ENCODE assay signal across 17 cellular contexts in the genomic region with DNA sequence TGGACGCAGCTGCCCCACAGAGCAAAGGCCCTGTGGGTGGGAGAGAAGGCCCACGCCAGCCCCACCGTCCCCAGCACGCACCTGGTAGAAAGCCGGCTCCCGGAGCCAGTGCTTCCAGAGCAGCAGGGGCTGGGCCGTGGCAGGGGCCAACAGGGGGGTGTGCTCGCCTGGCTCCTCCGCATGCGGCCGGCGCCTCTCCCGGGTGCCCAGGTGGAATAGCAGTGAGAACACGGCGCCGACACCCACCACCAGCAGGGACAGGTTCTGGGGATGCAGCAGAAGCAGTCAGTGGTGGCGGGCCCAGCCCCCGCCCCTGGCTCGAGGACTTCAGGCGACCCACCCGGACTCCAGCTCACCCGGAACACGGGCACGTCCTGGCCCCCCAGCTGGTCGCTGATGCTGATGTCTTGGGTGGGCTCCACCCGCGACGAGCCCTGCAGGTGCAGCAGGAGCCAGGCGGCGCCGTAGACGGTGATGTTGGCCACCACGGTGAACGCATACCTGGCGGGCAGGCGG. TPM values are rescaled to one million over a fixed set of nuclear protein-coding genes. Genes with fewer than 3 reads are reported as not detected.
DNase-seq lines count a peak whose midpoint lies in the region; ATAC-seq, FAIRE-seq and TF ChIP-seq lines count a peak whose summit lies in the region.
"Had no signal": no experiment of that assay in that cellular context is flagged by ENCODE, and none has a peak within 500 bp of the region (broad histone marks: within the 10 kb centered on the region; RNA-seq: fewer than 3 reads in every experiment).

No MANE protein-coding gene starts in this region.

- 94% methylated on average over 25 of the region's 36 CpGs for WGBS in K562 (ENCODE audit: insufficient coverage, low coverage, missing lambda C conversion rate)
- WGBS in neuronal stem cell (ENCODE audit: extremely low coverage in 2 of 2, insufficient read length in 2 of 2, insufficient replicate concordance in 1 of 2), 2 donors, result no CpG with 5 or more reads among the region's 36 CpGs

- H3K27ac Mint-ChIP-seq in HFFc6, result no peak overlapping the region
- no peak overlapping the region for H3K27ac Mint-ChIP-seq in endothelial cell (ENCODE audit: unreplicated experiment)
- no peak overlapping the region for H3K27ac Mint-ChIP-seq in mesothelial cell of epicardium

- peak overlapping the region; percentile 55 for H3K23ac ChIP-seq in neuronal stem cell (ENCODE audit: low read depth, low read length, poor library complexity)

- H3K9me1 ChIP-seq in K562 (ENCODE audit: control insufficient read depth, insufficient read depth, low read length), result no peaks in the 10 kb centered on the region

- intact Hi-C loops in K562 (cut with micrococcal nuclease), result loop anchor here (10.0 kb wide), 1 partner anchor 57 kb away; a partner anchor contains a TSS

- no peaks in the 10 kb centered on the region for H3K4me1 Mint-ChIP-seq in HFFc6 (ENCODE audit: low read depth)
- H3K4me1 Mint-ChIP-seq in endothelial cell (ENCODE audit: unreplicated experiment), result peaks cover 4% of the 10 kb centered on the region
- H3K4me1 Mint-ChIP-seq in mesothelial cell of epicardium, result no peaks in the 10 kb centered on the region

- H3K79me2 ChIP-seq in K562 (ENCODE audit: control insufficient read depth, insufficient read depth, low read length), result peaks cover 4% of the 10 kb centered on the region

- H2AFZ ChIP-seq in K562 (ENCODE audit: low read depth, low read length) (no peak overlapping the region), neuronal stem cell (ENCODE audit: low read length) (no peak overlapping the region)

- peaks cover 5% of the 10 kb centered on the region; the same call in 1 of the 2 replicates for H4K20me1 ChIP-seq in K562 (replicated peaks; ENCODE audit: control insufficient read depth, insufficient read depth, low read length)

- no peaks in the 10 kb centered on the region for H3K27me3 ChIP-seq in K562 (ENCODE audit: control insufficient read depth in 2 of 2, insufficient read depth in 2 of 2, low read length in 2 of 2)
- no peaks in the 10 kb centered on the region for H3K27me3 ChIP-seq in neuronal stem cell (ENCODE audit: control insufficient read depth in 3 of 3, insufficient read depth in 3 of 3, low read depth in 1 of 3, low read length in 3 of 3)
- H3K27me3 ChIP-seq: BE2C had no signal

- no peak overlapping the region for H3K18ac ChIP-seq in neuronal stem cell (ENCODE audit: low read length)

- H2BK5ac ChIP-seq in neuronal stem cell (ENCODE audit: low read length), result no peak overlapping the region

- no peak overlapping the region for H4K91ac ChIP-seq in neuronal stem cell (ENCODE audit: low read depth, low read length, poor library complexity)

- H3K9me3 Mint-ChIP-seq in HFFc6, result no peaks in the 10 kb centered on the region
- no peaks in the 10 kb centered on the region for H3K9me3 Mint-ChIP-seq in endothelial cell (ENCODE audit: unreplicated experiment)
- no peaks in the 10 kb centered on the region for H3K9me3 Mint-ChIP-seq in mesothelial cell of epicardium

- in situ Hi-C loops in K562 (cut with MboI), result no loop called here

- TF ChIP-seq EP300 in K562 (IDR thresholded peaks at IDR 0.05; ENCODE audit: low read length), result no peak

- H3K36me3 Mint-ChIP-seq in HFFc6 (ENCODE audit: low read depth), result peaks cover 4% of the 10 kb centered on the region; the same call in 1 of the 2 replicates
- peaks cover 5% of the 10 kb centered on the region for H3K36me3 Mint-ChIP-seq in endothelial cell (ENCODE audit: low read depth, unreplicated experiment)
- H3K36me3 Mint-ChIP-seq in mesothelial cell of epicardium, result peaks cover 2% of the 10 kb centered on the region

- TF ChIP-seq CTCF in C4-2B (conservative IDR thresholded peaks at IDR 0.05), result peak; percentile 64
- peak; percentile 66 for TF ChIP-seq CTCF in HFFc6 (IDR thresholded peaks at IDR 0.05)
- no peak; a peak in 1 of 6 replicates for TF ChIP-seq CTCF in K562 (IDR thresholded peaks at IDR 0.05 in 2 of 3, conservative IDR thresholded peaks at IDR 0.05 in 1 of 3; ENCODE audit: insufficient read depth in 2 of 3, low read depth in 1 of 3, low read length in 3 of 3)
- TF ChIP-seq CTCF in endothelial cell (IDR thresholded peaks at IDR 0.05; ENCODE audit: unreplicated experiment), result no peak
- no peak for TF ChIP-seq CTCF in mesothelial cell of epicardium (IDR thresholded peaks at IDR 0.05; ENCODE audit: unreplicated experiment)

- DNase-seq in HFFc6, result no peak
- no peak for DNase-seq in K562 (ENCODE audit: extremely low read depth in 1 of 4, low spot score in 3 of 4)
- DNase-seq in neuronal stem cell (ENCODE audit: low spot score), result no peak
- no peak for DNase-seq in endothelial cell (ENCODE audit: low spot score)
- DNase-seq in stimulated activated CD4-positive, alpha-beta T cell treated with anti-CD3 and anti-CD28 coated beads, Interleukin-4, amount 100 ng/mL, for 1 hour, result no peak
- DNase-seq in mesothelial cell of epicardium (ENCODE audit: low spot score in 2 of 2, unreplicated experiment in 2 of 2), result no peak
- DNase-seq in NCI-H748 (lab: John Stamatoyannopoulos, UW; ENCODE audit: unreplicated experiment), result no peak
- DNase-seq: DMS 273 treated with DMSO at 0.1 percent for 48 hours, HCEC 1CT, KBM-7, NCI-H1092 treated with DMSO at 0.1 percent for 48 hours, NCI-H1694 treated with DMSO at 0.1 percent for 48 hours, SHP77 treated with DMSO at 0.1 percent for 48 hours had no signal

- peak overlapping the region; percentile 73 for H2BK12ac ChIP-seq in neuronal stem cell (ENCODE audit: low read length)

- H3K4me1 ChIP-seq in K562 (replicated peaks in 1 of 2; ENCODE audit: control insufficient read depth in 2 of 2, insufficient read depth in 2 of 2, low read length in 2 of 2), result peaks cover 0 to 68% of the 10 kb centered on the region in 2 experiments; a peak in 3 of 5 replicates
- peaks cover 0 to 3% of the 10 kb centered on the region in 2 donors for H3K4me1 ChIP-seq in neuronal stem cell (ENCODE audit: control insufficient read depth in 2 of 2, insufficient read depth in 1 of 2, low read depth in 1 of 2, low read length in 2 of 2)
- H3K4me1 ChIP-seq: BE2C had no signal

- H3K79me1 ChIP-seq in neuronal stem cell (ENCODE audit: low read depth, low read length), result peaks cover 16% of the 10 kb centered on the region

- H3K4me3 Mint-ChIP-seq in HFFc6, result no peak overlapping the region
- H3K4me3 Mint-ChIP-seq in endothelial cell (ENCODE audit: unreplicated experiment), result no peak overlapping the region
- no peak overlapping the region for H3K4me3 Mint-ChIP-seq in mesothelial cell of epicardium

- H4K8ac ChIP-seq in neuronal stem cell (ENCODE audit: low read depth, low read length), result no peak overlapping the region

- no peak overlapping the region for H3K14ac ChIP-seq in neuronal stem cell (ENCODE audit: low read length)

- H3K9me3 ChIP-seq in K562 (replicated peaks; ENCODE audit: control insufficient read depth, insufficient read depth, low read depth, low read length) (no peaks in the 10 kb centered on the region), neuronal stem cell (replicated peaks in 1 of 2; ENCODE audit: control insufficient read depth in 2 of 2, insufficient read depth in 1 of 2, low read depth in 1 of 2, low read length in 2 of 2) (no peaks in the 10 kb centered on the region)
- H3K9me3 ChIP-seq: BE2C had no signal

- no peak for ATAC-seq in K562

- H3K27ac ChIP-seq in C4-2B (no peak overlapping the region), K562 (ENCODE audit: extremely low read depth, low read depth, low read length) (no peak overlapping the region), neuronal stem cell (replicated peaks; ENCODE audit: low read length) (no peak overlapping the region)

- H3K4ac ChIP-seq in neuronal stem cell (ENCODE audit: low read length), result no peak overlapping the region

- H3K4me3 ChIP-seq in K562 (no peak overlapping the region), neuronal stem cell (ENCODE audit: low read length in 2 of 2) (peak overlapping the region in 1 of 2 donors; percentile 56)

- H2BK120ac ChIP-seq in neuronal stem cell (ENCODE audit: low read depth, low read length), result no peak overlapping the region

- POLR2A ChIA-PET in K562 (lab: Yijun Ruan, JAX), result interaction anchor here (2.4 kb wide), 1 partner anchor 9 kb away, joined by 9 read pairs; a partner anchor contains a TSS

- H3K4me2 ChIP-seq in K562 (ENCODE audit: insufficient read depth, low read length), result no peak overlapping the region
- H3K4me2 ChIP-seq in neuronal stem cell (ENCODE audit: insufficient read depth, low read length, poor library complexity, severe bottlenecking), result no peak overlapping the region

- H2AK5ac ChIP-seq in neuronal stem cell (ENCODE audit: low read depth, low read length), result no peak overlapping the region

- no TSS peak for BruUV-seq in K562 (replicated peaks; lab: Mats Ljungman, UMichigan)

- H2BK15ac ChIP-seq in neuronal stem cell (ENCODE audit: low read length), result no peak overlapping the region

- H3K9ac ChIP-seq in K562 (ENCODE audit: insufficient read depth in 1 of 2, low read depth in 2 of 2, low read length in 2 of 2) (no peak overlapping the region; a peak in 1 of 4 replicates), neuronal stem cell (ENCODE audit: low read depth, low read length, poor library complexity) (peak overlapping the region; percentile 70)

- FAIRE-seq in K562 (lab: Jason Lieb, UNC), result no peak
- FAIRE-seq: RCC 7860 had no signal

- TF ChIP-seq POLR2A in K562 (conservative IDR thresholded peaks at IDR 0.05), result no peak

- H3K36me3 ChIP-seq in K562 (ENCODE audit: control insufficient read depth, insufficient read depth, low read length) (peaks cover 74% of the 10 kb centered on the region; the same call in 2 of the 3 replicates), neuronal stem cell (replicated peaks in 1 of 2; ENCODE audit: control insufficient read depth in 2 of 2, insufficient read depth in 2 of 2, low read length in 2 of 2) (peaks cover 18 to 27% of the 10 kb centered on the region in 2 donors)

- CTCF ChIA-PET in K562 (lab: Yijun Ruan, JAX; ENCODE audit: low intra/inter-chr PET ratio), result no interaction called here

- TF ChIP-seq RAD21 in K562 (CRISPR knock-in tag; conservative IDR thresholded peaks at IDR 0.05 in 1 of 2, IDR thresholded peaks at IDR 0.05 in 1 of 2), result no peak

- H3K27me3 Mint-ChIP-seq in HFFc6 (ENCODE audit: insufficient read depth), result peaks cover 10% of the 10 kb centered on the region; the same call in 1 of the 2 replicates
- peaks cover 10% of the 10 kb centered on the region for H3K27me3 Mint-ChIP-seq in endothelial cell (ENCODE audit: unreplicated experiment)
- no peaks in the 10 kb centered on the region for H3K27me3 Mint-ChIP-seq in mesothelial cell of epicardium (ENCODE audit: low read depth)

RNA-seq across cellular contexts. Expression of a gene that starts 8.9 kb away (rescaled TPM):
- under 1 TPM in 5 of 6 experiments, not detected in 1; 0.25 to 0.51 (median 0.46) TPM for total RNA-seq in HFFc6 (2021; fragmentation: NEBNext Ultra II Directional; extraction: Animal tissue kit (Norgen Biotek cat#: 25700))
- not detected in 2 replicates for total RNA-seq in K562 (2011; cell fraction: chromatin; rRNA removed; ENCODE audit: low replicate concordance)
- not detected in 2 replicates for total RNA-seq in K562 (2011; cell fraction: nucleolus; rRNA removed)
- total RNA-seq in K562 (2011; cell fraction: nucleoplasm; rRNA removed), result not detected in 2 replicates
- not detected in 2 replicates for total RNA-seq in K562 (2014; rRNA removed)
- not detected in 2 replicates for total RNA-seq in K562 (2014; rRNA removed; fragmentation: Illumina TruSeq; extraction: Trizol)
- total RNA-seq in K562 (2015; rRNA removed; fragmentation: Illumina TruSeq; extraction: Trizol), result 0.26 TPM in 1 of 2 replicates, not detected in the other
- 0.29 and 0.66 TPM in 2 replicates for total RNA-seq in K562 (2021)
- polyA plus RNA-seq in K562 (2011; rRNA removed), result not detected in 2 replicates
- polyA plus RNA-seq in K562 (2011; cell fraction: cytosol; rRNA removed), result not detected in 2 replicates
- polyA plus RNA-seq in K562 (2011; cell fraction: nucleus; rRNA removed), result 0.53 TPM in 1 of 2 replicates, not detected in the other
- 0.44 and 0.68 TPM in 2 replicates for polyA plus RNA-seq in K562 (2012)
- polyA plus RNA-seq in K562 (2014; fragmentation: Illumina TruSeq; extraction: Trizol), result not detected in 2 replicates
- not detected for polyA plus RNA-seq in K562 (2014; fragmentation: Nextera tagmentation; extraction: Ambion mirVana)
- polyA plus RNA-seq in K562 (2014; rRNA removed), result not detected in 2 replicates
- not detected in 2 replicates for polyA minus RNA-seq in K562 (2011; rRNA and poly(A)+ RNA removed)
- polyA minus RNA-seq in K562 (2011; cell fraction: cytosol; rRNA and poly(A)+ RNA removed), result not detected in 2 replicates
- polyA minus RNA-seq in K562 (2011; cell fraction: nucleus; rRNA and poly(A)+ RNA removed), result not detected in 2 replicates
- polyA plus RNA-seq in neuronal stem cell (2013, experiment 1 of 2), result 0.07 TPM
- 0.07 TPM for polyA plus RNA-seq in neuronal stem cell (2013, experiment 2 of 2)
- total RNA-seq in endothelial cell (ENCODE audit: unreplicated experiment), result 1.4 TPM
- total RNA-seq in mesothelial cell of epicardium, result 2.3 to 3.5 TPM (median 2.6 TPM) in 3 replicates

RNA-seq across cellular contexts. Expression of a gene that starts 9.6 kb away (rescaled TPM):
- total RNA-seq in HFFc6 (2021; fragmentation: NEBNext Ultra II Directional; extraction: Animal tissue kit (Norgen Biotek cat#: 25700)), result 100 to 1,000 TPM in 2 of 6 experiments, 10 to 100 TPM in 4; 75.1 to 101 (median 79.6) TPM
- 80.9 and 267 TPM in 2 replicates for total RNA-seq in K562 (2011; cell fraction: chromatin; rRNA removed; ENCODE audit: low replicate concordance)
- total RNA-seq in K562 (2011; cell fraction: nucleolus; rRNA removed), result 253 and 311 TPM in 2 replicates
- total RNA-seq in K562 (2011; cell fraction: nucleoplasm; rRNA removed), result 151 and 160 TPM in 2 replicates
- 99.9 and 103 TPM in 2 replicates for total RNA-seq in K562 (2014; rRNA removed)
- 18.8 and 21.5 TPM in 2 replicates for total RNA-seq in K562 (2014; rRNA removed; fragmentation: Illumina TruSeq; extraction: Trizol)
- total RNA-seq in K562 (2015; rRNA removed; fragmentation: Illumina TruSeq; extraction: Trizol), result 34.8 and 40.7 TPM in 2 replicates
- total RNA-seq in K562 (2021), result 110 and 112 TPM in 2 replicates
- 31.8 and 53.9 TPM in 2 replicates for polyA plus RNA-seq in K562 (2011; rRNA removed)
- 48.2 and 140 TPM in 2 replicates for polyA plus RNA-seq in K562 (2011; cell fraction: cytosol; rRNA removed)
- 127 and 224 TPM in 2 replicates for polyA plus RNA-seq in K562 (2011; cell fraction: nucleus; rRNA removed)
- polyA plus RNA-seq in K562 (2012), result 63.5 and 81.8 TPM in 2 replicates
- polyA plus RNA-seq in K562 (2014; fragmentation: Illumina TruSeq; extraction: Trizol), result 28.2 and 63.0 TPM in 2 replicates
- 1 to 10 TPM in 1 of 2 experiments, under 1 TPM in 1; 0.69 to 1.7 TPM for polyA plus RNA-seq in K562 (2014; fragmentation: Nextera tagmentation; extraction: Ambion mirVana)
- 79.9 and 80.7 TPM in 2 replicates for polyA plus RNA-seq in K562 (2014; rRNA removed)
- 19.6 and 27.4 TPM in 2 replicates for polyA minus RNA-seq in K562 (2011; rRNA and poly(A)+ RNA removed)
- polyA minus RNA-seq in K562 (2011; cell fraction: cytosol; rRNA and poly(A)+ RNA removed), result 64.0 and 66.5 TPM in 2 replicates
- polyA minus RNA-seq in K562 (2011; cell fraction: nucleus; rRNA and poly(A)+ RNA removed), result 38.5 and 38.8 TPM in 2 replicates
- 27.9 TPM for polyA plus RNA-seq in neuronal stem cell (2013, experiment 1 of 2)
- polyA plus RNA-seq in neuronal stem cell (2013, experiment 2 of 2), result 25.3 TPM
- 54.5 TPM for total RNA-seq in endothelial cell (ENCODE audit: unreplicated experiment)
- 58.3 to 61.1 TPM (median 59.5 TPM) in 3 replicates for total RNA-seq in mesothelial cell of epicardium

RNA-seq across cellular contexts. Expression of a gene that starts 24.9 kb away (rescaled TPM):
- total RNA-seq in HFFc6 (2021; fragmentation: NEBNext Ultra II Directional; extraction: Animal tissue kit (Norgen Biotek cat#: 25700)), result 10 to 100 TPM; 73.5 to 90.1 (median 78.3) TPM
- 47.2 and 115 TPM in 2 replicates for total RNA-seq in K562 (2011; cell fraction: chromatin; rRNA removed; ENCODE audit: low replicate concordance)
- 85.8 and 97.1 TPM in 2 replicates for total RNA-seq in K562 (2011; cell fraction: nucleolus; rRNA removed)
- total RNA-seq in K562 (2011; cell fraction: nucleoplasm; rRNA removed), result 68.6 and 70.5 TPM in 2 replicates
- 137 and 148 TPM in 2 replicates for total RNA-seq in K562 (2014; rRNA removed)
- 18.2 and 18.5 TPM in 2 replicates for total RNA-seq in K562 (2014; rRNA removed; fragmentation: Illumina TruSeq; extraction: Trizol)
- total RNA-seq in K562 (2015; rRNA removed; fragmentation: Illumina TruSeq; extraction: Trizol), result 37.6 and 38.6 TPM in 2 replicates
- 122 and 125 TPM in 2 replicates for total RNA-seq in K562 (2021)
- polyA plus RNA-seq in K562 (2011; rRNA removed), result 47.6 and 54.4 TPM in 2 replicates
- polyA plus RNA-seq in K562 (2011; cell fraction: cytosol; rRNA removed), result 49.5 and 107 TPM in 2 replicates
- 169 and 253 TPM in 2 replicates for polyA plus RNA-seq in K562 (2011; cell fraction: nucleus; rRNA removed)
- polyA plus RNA-seq in K562 (2012), result 75.9 and 122 TPM in 2 replicates
- polyA plus RNA-seq in K562 (2014; fragmentation: Illumina TruSeq; extraction: Trizol), result 25.6 and 53.2 TPM in 2 replicates
- polyA plus RNA-seq in K562 (2014; fragmentation: Nextera tagmentation; extraction: Ambion mirVana), result under 1 TPM; 0.35 to 0.78 TPM
- polyA plus RNA-seq in K562 (2014; rRNA removed), result 159 and 172 TPM in 2 replicates
- 8.0 and 11.1 TPM in 2 replicates for polyA minus RNA-seq in K562 (2011; rRNA and poly(A)+ RNA removed)
- 24.4 and 30.8 TPM in 2 replicates for polyA minus RNA-seq in K562 (2011; cell fraction: cytosol; rRNA and poly(A)+ RNA removed)
- polyA minus RNA-seq in K562 (2011; cell fraction: nucleus; rRNA and poly(A)+ RNA removed), result 24.4 and 30.4 TPM in 2 replicates
- 76.9 TPM for polyA plus RNA-seq in neuronal stem cell (2013, experiment 1 of 2)
- polyA plus RNA-seq in neuronal stem cell (2013, experiment 2 of 2), result 73.8 TPM
- total RNA-seq in endothelial cell (ENCODE audit: unreplicated experiment), result 77.2 TPM
- total RNA-seq in mesothelial cell of epicardium, result 89.5 to 94.9 TPM (median 93.9 TPM) in 3 replicates

RNA-seq across cellular contexts. Expression of a gene that starts 37.5 kb away (rescaled TPM):
- under 1 TPM in 4 of 6 experiments, not detected in 2; 0.10 to 0.17 (median 0.11) TPM for total RNA-seq in HFFc6 (2021; fragmentation: NEBNext Ultra II Directional; extraction: Animal tissue kit (Norgen Biotek cat#: 25700))
- total RNA-seq in K562 (2011; cell fraction: chromatin; rRNA removed; ENCODE audit: low replicate concordance), result 2.6 and 7.5 TPM in 2 replicates
- total RNA-seq in K562 (2011; cell fraction: nucleolus; rRNA removed), result 3.8 and 5.5 TPM in 2 replicates
- total RNA-seq in K562 (2011; cell fraction: nucleoplasm; rRNA removed), result 3.2 and 4.0 TPM in 2 replicates
- 0.54 and 1.2 TPM in 2 replicates for total RNA-seq in K562 (2014; rRNA removed)
- 0.83 and 0.91 TPM in 2 replicates for total RNA-seq in K562 (2014; rRNA removed; fragmentation: Illumina TruSeq; extraction: Trizol)
- 0.98 and 1.0 TPM in 2 replicates for total RNA-seq in K562 (2015; rRNA removed; fragmentation: Illumina TruSeq; extraction: Trizol)
- 3.3 and 3.9 TPM in 2 replicates for total RNA-seq in K562 (2021)
- 2.5 and 3.1 TPM in 2 replicates for polyA plus RNA-seq in K562 (2011; rRNA removed)
- 3.0 and 4.9 TPM in 2 replicates for polyA plus RNA-seq in K562 (2011; cell fraction: cytosol; rRNA removed)
- 5.3 and 8.9 TPM in 2 replicates for polyA plus RNA-seq in K562 (2011; cell fraction: nucleus; rRNA removed)
- polyA plus RNA-seq in K562 (2012), result 3.6 and 14.1 TPM in 2 replicates
- 3.0 and 3.6 TPM in 2 replicates for polyA plus RNA-seq in K562 (2014; fragmentation: Illumina TruSeq; extraction: Trizol)
- under 1 TPM in 1 of 2 experiments, not detected in 1; 0.03 TPM for polyA plus RNA-seq in K562 (2014; fragmentation: Nextera tagmentation; extraction: Ambion mirVana)
- 1.9 and 2.3 TPM in 2 replicates for polyA plus RNA-seq in K562 (2014; rRNA removed)
- polyA minus RNA-seq in K562 (2011; rRNA and poly(A)+ RNA removed), result 2.0 and 3.2 TPM in 2 replicates
- 5.9 and 6.7 TPM in 2 replicates for polyA minus RNA-seq in K562 (2011; cell fraction: cytosol; rRNA and poly(A)+ RNA removed)
- polyA minus RNA-seq in K562 (2011; cell fraction: nucleus; rRNA and poly(A)+ RNA removed), result 1.6 and 2.1 TPM in 2 replicates
- polyA plus RNA-seq in neuronal stem cell (2013, experiment 1 of 2), result 0.46 TPM
- polyA plus RNA-seq in neuronal stem cell (2013, experiment 2 of 2), result 0.47 TPM
- total RNA-seq in endothelial cell (ENCODE audit: unreplicated experiment), result 11.0 TPM
- 0.07 to 0.11 TPM (median 0.09 TPM) in 3 replicates for total RNA-seq in mesothelial cell of epicardium
- total RNA-seq: MCF 10A had no signal

RNA-seq across cellular contexts. Expression of a gene that starts 41.7 kb away (rescaled TPM):
- total RNA-seq in HFFc6 (2021; fragmentation: NEBNext Ultra II Directional; extraction: Animal tissue kit (Norgen Biotek cat#: 25700)), result 10 to 100 TPM; 43.9 to 56.8 (median 46.0) TPM
- 50.6 and 186 TPM in 2 replicates for total RNA-seq in K562 (2011; cell fraction: chromatin; rRNA removed; ENCODE audit: low replicate concordance)
- total RNA-seq in K562 (2011; cell fraction: nucleolus; rRNA removed), result 95.1 and 105 TPM in 2 replicates
- 50.0 and 65.9 TPM in 2 replicates for total RNA-seq in K562 (2011; cell fraction: nucleoplasm; rRNA removed)
- 24.1 and 42.2 TPM in 2 replicates for total RNA-seq in K562 (2014; rRNA removed)
- 5.0 and 5.7 TPM in 2 replicates for total RNA-seq in K562 (2014; rRNA removed; fragmentation: Illumina TruSeq; extraction: Trizol)
- total RNA-seq in K562 (2015; rRNA removed; fragmentation: Illumina TruSeq; extraction: Trizol), result 18.0 and 22.3 TPM in 2 replicates
- 45.4 and 48.0 TPM in 2 replicates for total RNA-seq in K562 (2021)
- 22.2 and 37.4 TPM in 2 replicates for polyA plus RNA-seq in K562 (2011; rRNA removed)
- 18.2 and 33.8 TPM in 2 replicates for polyA plus RNA-seq in K562 (2011; cell fraction: cytosol; rRNA removed)
- polyA plus RNA-seq in K562 (2011; cell fraction: nucleus; rRNA removed), result 112 and 152 TPM in 2 replicates
- polyA plus RNA-seq in K562 (2012), result 39.8 and 40.4 TPM in 2 replicates
- 21.6 and 40.6 TPM in 2 replicates for polyA plus RNA-seq in K562 (2014; fragmentation: Illumina TruSeq; extraction: Trizol)
- under 1 TPM; 0.18 to 0.28 TPM for polyA plus RNA-seq in K562 (2014; fragmentation: Nextera tagmentation; extraction: Ambion mirVana)
- polyA plus RNA-seq in K562 (2014; rRNA removed), result 23.6 and 30.6 TPM in 2 replicates
- 6.9 and 8.2 TPM in 2 replicates for polyA minus RNA-seq in K562 (2011; rRNA and poly(A)+ RNA removed)
- polyA minus RNA-seq in K562 (2011; cell fraction: cytosol; rRNA and poly(A)+ RNA removed), result 32.1 and 44.7 TPM in 2 replicates
- 18.8 and 33.2 TPM in 2 replicates for polyA minus RNA-seq in K562 (2011; cell fraction: nucleus; rRNA and poly(A)+ RNA removed)
- 41.4 TPM for polyA plus RNA-seq in neuronal stem cell (2013, experiment 1 of 2)
- 37.0 TPM for polyA plus RNA-seq in neuronal stem cell (2013, experiment 2 of 2)
- total RNA-seq in endothelial cell (ENCODE audit: unreplicated experiment), result 38.9 TPM
- 53.7 to 54.9 TPM (median 53.9 TPM) in 3 replicates for total RNA-seq in mesothelial cell of epicardium

Comparison
In these comparisons a context has a peak if more than half of its experiments do, and no peak if none do; other contexts are left out.
1. CTCF ChIP-seq: peak in C4-2B (single experiment) and HFFc6 (single experiment); none in K562 (0 of 3), endothelial cell (single experiment) and mesothelial cell of epicardium (single experiment).